In the genomic region with DNA sequence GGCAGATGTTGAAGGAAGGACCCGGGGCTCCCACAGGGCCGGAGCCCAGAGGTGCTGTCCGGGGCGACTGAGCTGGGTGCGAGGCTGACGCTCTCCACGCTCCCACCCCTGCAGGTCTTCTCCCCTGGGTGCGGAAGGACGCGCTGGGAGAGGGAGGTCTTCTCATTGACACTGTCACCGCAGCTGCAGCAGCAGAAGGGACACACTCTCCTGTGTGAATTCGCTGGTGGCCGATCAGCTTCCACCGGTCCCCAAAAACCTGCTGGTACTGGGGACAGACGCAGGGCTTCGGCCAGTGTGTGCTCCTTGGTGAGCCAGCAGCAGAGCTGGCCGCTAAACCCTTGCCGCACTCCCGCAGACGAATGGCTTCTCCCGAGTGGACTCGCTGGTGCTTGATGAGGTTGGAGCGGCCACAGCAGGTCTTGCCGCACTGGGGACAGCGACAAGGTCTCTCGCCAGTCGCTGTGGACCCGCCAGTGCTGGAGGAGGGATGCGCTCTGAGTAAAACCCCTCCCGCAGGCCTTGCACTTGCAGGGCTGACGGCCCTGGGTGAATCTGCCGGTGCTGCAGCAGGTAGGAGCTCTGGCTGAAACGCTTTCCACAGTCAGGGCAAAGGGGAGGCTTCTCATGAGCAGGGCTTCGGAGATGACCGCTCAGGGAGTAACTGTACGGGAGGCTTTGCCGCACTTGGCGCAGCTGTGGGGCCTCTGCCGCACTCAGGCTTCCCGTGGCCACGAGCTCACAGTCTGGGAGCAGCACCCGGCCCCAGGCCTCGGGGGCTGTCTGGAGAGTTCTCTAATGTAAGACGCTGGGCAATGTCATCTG, we compare ENCODE assay signal across 2 cellular contexts.
TF ChIP-seq lines count a peak whose summit lies in the region.

No MANE protein-coding gene starts in this region.

TF ChIP-seq in H1, 55 proteins besides CTCF, POLR2A, EP300 and RAD21:
- TF ChIP-seq JUN (IDR thresholded peaks at IDR 0.05; ENCODE audit: low read depth, low read length): no peak

TF ChIP-seq in SK-N-SH, 30 proteins besides CTCF, POLR2A, EP300 and RAD21:
- no peak for TF ChIP-seq SIN3A (IDR thresholded peaks at IDR 0.05; ENCODE audit: borderline replicate concordance, low read depth, low read length)
- TF ChIP-seq, protein P1, sequence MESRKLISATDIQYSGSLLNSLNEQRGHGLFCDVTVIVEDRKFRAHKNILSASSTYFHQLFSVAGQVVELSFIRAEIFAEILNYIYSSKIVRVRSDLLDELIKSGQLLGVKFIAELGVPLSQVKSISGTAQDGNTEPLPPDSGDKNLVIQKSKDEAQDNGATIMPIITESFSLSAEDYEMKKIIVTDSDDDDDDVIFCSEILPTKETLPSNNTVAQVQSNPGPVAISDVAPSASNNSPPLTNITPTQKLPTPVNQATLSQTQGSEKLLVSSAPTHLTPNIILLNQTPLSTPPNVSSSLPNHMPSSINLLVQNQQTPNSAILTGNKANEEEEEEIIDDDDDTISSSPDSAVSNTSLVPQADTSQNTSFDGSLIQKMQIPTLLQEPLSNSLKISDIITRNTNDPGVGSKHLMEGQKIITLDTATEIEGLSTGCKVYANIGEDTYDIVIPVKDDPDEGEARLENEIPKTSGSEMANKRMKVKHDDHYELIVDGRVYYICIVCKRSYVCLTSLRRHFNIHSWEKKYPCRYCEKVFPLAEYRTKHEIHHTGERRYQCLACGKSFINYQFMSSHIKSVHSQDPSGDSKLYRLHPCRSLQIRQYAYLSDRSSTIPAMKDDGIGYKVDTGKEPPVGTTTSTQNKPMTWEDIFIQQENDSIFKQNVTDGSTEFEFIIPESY (IDR thresholded peaks at IDR 0.05; ENCODE audit: borderline replicate concordance, low read depth): no peak
- TF ChIP-seq JUND (IDR thresholded peaks at IDR 0.05): no peak
- no peak for TF ChIP-seq NRF1 (IDR thresholded peaks at IDR 0.05; ENCODE audit: low read depth, low read length)
- no peak for TF ChIP-seq ELF1 (IDR thresholded peaks at IDR 0.05)
- TF ChIP-seq TEAD4 (IDR thresholded peaks at IDR 0.05; ENCODE audit: borderline replicate concordance, insufficient read depth): no peak
- TF ChIP-seq GATA2 (CRISPR knock-in tag; IDR thresholded peaks at IDR 0.05): no peak
- no peak for TF ChIP-seq TAF1 (IDR thresholded peaks at IDR 0.05; ENCODE audit: borderline replicate concordance, low read depth, low read length)
- TF ChIP-seq EZH2phosphoT487 (IDR thresholded peaks at IDR 0.05; ENCODE audit: borderline replicate concordance, low read depth): no peak
- no peak for TF ChIP-seq RCOR1 (IDR thresholded peaks at IDR 0.05; ENCODE audit: low read length)
- no peak for TF ChIP-seq YY1 (IDR thresholded peaks at IDR 0.05; ENCODE audit: low read depth)
- TF ChIP-seq, protein P2, sequence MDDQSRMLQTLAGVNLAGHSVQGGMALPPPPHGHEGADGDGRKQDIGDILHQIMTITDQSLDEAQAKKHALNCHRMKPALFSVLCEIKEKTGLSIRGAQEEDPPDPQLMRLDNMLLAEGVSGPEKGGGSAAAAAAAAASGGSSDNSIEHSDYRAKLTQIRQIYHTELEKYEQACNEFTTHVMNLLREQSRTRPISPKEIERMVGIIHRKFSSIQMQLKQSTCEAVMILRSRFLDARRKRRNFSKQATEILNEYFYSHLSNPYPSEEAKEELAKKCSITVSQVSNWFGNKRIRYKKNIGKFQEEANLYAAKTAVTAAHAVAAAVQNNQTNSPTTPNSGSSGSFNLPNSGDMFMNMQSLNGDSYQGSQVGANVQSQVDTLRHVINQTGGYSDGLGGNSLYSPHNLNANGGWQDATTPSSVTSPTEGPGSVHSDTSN (IDR thresholded peaks at IDR 0.05): no peak
- TF ChIP-seq, protein P3, sequence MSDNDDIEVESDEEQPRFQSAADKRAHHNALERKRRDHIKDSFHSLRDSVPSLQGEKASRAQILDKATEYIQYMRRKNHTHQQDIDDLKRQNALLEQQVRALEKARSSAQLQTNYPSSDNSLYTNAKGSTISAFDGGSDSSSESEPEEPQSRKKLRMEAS (IDR thresholded peaks at IDR 0.05; ENCODE audit: low read depth): no peak
- TF ChIP-seq NFIC (IDR thresholded peaks at IDR 0.05; ENCODE audit: borderline replicate concordance): no peak
- no peak for TF ChIP-seq SMC3 (IDR thresholded peaks at IDR 0.05; ENCODE audit: low read depth, low read length)
- TF ChIP-seq MEF2A (IDR thresholded peaks at IDR 0.05; ENCODE audit: borderline replicate concordance, low read depth): no peak
- no peak for TF ChIP-seq FOSL2 (IDR thresholded peaks at IDR 0.05; ENCODE audit: borderline replicate concordance, low read depth)
- TF ChIP-seq FOXM1 (IDR thresholded peaks at IDR 0.05; ENCODE audit: low read depth): no peak
